10 cellular contexts compared by ENCODE assay signal in genomic region chr12:110565919-110566871, GRCh38. TPM values are rescaled to one million over a fixed set of nuclear protein-coding genes. Genes with fewer than 3 reads are reported as not detected.
DNase-seq lines count a peak whose midpoint lies in the region; ATAC-seq lines count a peak whose summit lies in the region.
"Had no signal": no experiment of that assay in that cellular context is flagged by ENCODE, and none has a peak within 500 bp of the region (broad histone marks: within the 10 kb centered on the region; RNA-seq: fewer than 3 reads in every experiment).

No MANE protein-coding gene starts in this region.

- ATAC-seq in HG02678 (IDR thresholded peaks at IDR 0.05; ENCODE audit: unreplicated experiment) (no peak), GM21825 (IDR thresholded peaks at IDR 0.05; ENCODE audit: unreplicated experiment) (no peak)
- ATAC-seq: effector memory CD8-positive, alpha-beta T cell had no signal

- DNase-seq in NCI-H2196 (lab: John Stamatoyannopoulos, UW; ENCODE audit: unreplicated experiment) (peak; percentile 22), NCI-H2196 treated with DMSO at 0.1 percent for 48 hours (lab: John Stamatoyannopoulos, UW; ENCODE audit: unreplicated experiment) (no peak), OCI-M1 (lab: John Stamatoyannopoulos, UW) (peak; percentile 37), foreskin melanocyte (peak; percentile 77), renal cortical epithelial cell (ENCODE audit: low read depth) (peak; percentile 88), NCI-H1694 (lab: John Stamatoyannopoulos, UW) (no peak)
- DNase-seq: effector memory CD8-positive, alpha-beta T cell; NCI-H2081 treated with DMSO at 0.1 percent for 48 hours had no signal

RNA-seq across cellular contexts. Expression of gene PPTC7, which starts 16.9 kb away (rescaled TPM):
- 10.6 and 21.3 TPM in 2 replicates for total RNA-seq in renal cortical epithelial cell

RNA-seq across cellular contexts. Expression of gene TCTN1, which starts 47.7 kb away (rescaled TPM):
- total RNA-seq in renal cortical epithelial cell: 11.8 and 56.2 TPM in 2 replicates

Comparison
In these comparisons a context has a peak if more than half of its experiments do, and no peak if none do; other contexts are left out.
1. DNase-seq: peak in NCI-H2196 (single experiment), OCI-M1 (single experiment), foreskin melanocyte (single experiment) and renal cortical epithelial cell (single experiment); none in NCI-H2196 treated with DMSO at 0.1 percent for 48 hours (single experiment) and NCI-H1694 (single experiment).